In genomic region chr2:205656426-205656795, GRCh38 we compare ENCODE assay signal across 25 cellular contexts. TPM values are rescaled to one million over a fixed set of nuclear protein-coding genes. Genes with fewer than 3 reads are reported as not detected.
DNase-seq lines count a peak whose midpoint lies in the region; ATAC-seq and TF ChIP-seq lines count a peak whose summit lies in the region.
"Had no signal": no experiment of that assay in that cellular context is flagged by ENCODE, and none has a peak within 500 bp of the region (broad histone marks: within the 10 kb centered on the region; RNA-seq: fewer than 3 reads in every experiment).

No MANE protein-coding gene starts in this region.

- no peak for ATAC-seq in GM18502 (IDR thresholded peaks at IDR 0.05; ENCODE audit: poor library complexity, unreplicated experiment)
- ATAC-seq: Right ventricle myocardium inferior had no signal

- peaks cover 0 to 6% (median 0%) of the 10 kb centered on the region in 5 experiments for H3K9me3 Mint-ChIP-seq in brain
- H3K9me3 Mint-ChIP-seq in nephron, result no peaks in the 10 kb centered on the region

- TF ChIP-seq POLR2A in suprapubic skin (IDR thresholded peaks at IDR 0.05), result no peak

- peak overlapping the region in 3 of 5 experiments; percentile 57 to 88 (median 68) for H3K27ac Mint-ChIP-seq in brain
- peak overlapping the region in 2 of 3 experiments; percentile 23 to 40 for H3K27ac Mint-ChIP-seq in nephron
- H3K27ac Mint-ChIP-seq: CD4-positive, CD25-positive, alpha-beta regulatory T cell had no signal

- H3K4me1 ChIP-seq in suprapubic skin, result peaks cover 46% of the 10 kb centered on the region
- H3K4me1 ChIP-seq: HAP-1 had no signal

- TF ChIP-seq CTCF in brain (conservative IDR thresholded peaks at IDR 0.05), result no peak
- no peak for TF ChIP-seq CTCF in nephron (IDR thresholded peaks at IDR 0.05; ENCODE audit: unreplicated experiment in 3 of 3)
- no peak for TF ChIP-seq CTCF in suprapubic skin (IDR thresholded peaks at IDR 0.05)

- H3K4me3 Mint-ChIP-seq in brain (no peak overlapping the region), nephron (peak overlapping the region in 1 of 3 experiments; percentile 36)
- H3K4me3 Mint-ChIP-seq: CD4-positive, CD25-positive, alpha-beta regulatory T cell had no signal

- H3K4me1 Mint-ChIP-seq in brain (peaks cover 41% of the 10 kb centered on the region), nephron (peaks cover 41% of the 10 kb centered on the region)

- DNase-seq in NCI-H524 (lab: John Stamatoyannopoulos, UW) (peak; percentile 3 to 49), NCI-H524 treated with DMSO at 0.1 percent for 48 hours (lab: John Stamatoyannopoulos, UW) (no peak), suprapubic skin (ENCODE audit: low spot score in 2 of 2) (no peak), NCI-H2196 treated with DMSO at 0.1 percent for 48 hours (lab: John Stamatoyannopoulos, UW; ENCODE audit: unreplicated experiment) (no peak), germinal center (ENCODE audit: low spot score) (no peak)
- DNase-seq: CD4-positive, CD25-positive, alpha-beta regulatory T cell; DMS153; DND-41; GOT3; KG1; NCI-H1092; NCI-H1417 treated with DMSO at 0.1 percent for 48 hours; NCI-H1694 treated with DMSO at 0.1 percent for 48 hours; NCI-H2081 treated with DMSO at 0.1 percent for 48 hours; NCI-H2227 treated with DMSO at 0.1 percent for 48 hours; NCI-H510A; NCI-H774; PC-9 had no signal

- no peak for TF ChIP-seq EP300 in suprapubic skin (IDR thresholded peaks at IDR 0.05)

- no peaks in the 10 kb centered on the region for H3K27me3 ChIP-seq in suprapubic skin
- H3K27me3 ChIP-seq: BLaER1, SJSA1 had no signal

- WGBS in suprapubic skin, result 75% methylated on average over 6 of the region's 6 CpGs

- H3K9me3 ChIP-seq in suprapubic skin, result no peaks in the 10 kb centered on the region
- H3K9me3 ChIP-seq: BLaER1, HAP-1, SJSA1 had no signal

- no peak overlapping the region for H3K4me3 ChIP-seq in suprapubic skin
- H3K4me3 ChIP-seq: BLaER1, HAP-1, PC-9, SJSA1 had no signal

- no peaks in the 10 kb centered on the region for H3K27me3 Mint-ChIP-seq in brain
- H3K27me3 Mint-ChIP-seq in nephron (ENCODE audit: low read depth), result peaks cover 11% of the 10 kb centered on the region

- H3K27ac ChIP-seq in suprapubic skin, result peak overlapping the region; percentile 51
- H3K27ac ChIP-seq: BLaER1, PC-9, SJSA1 had no signal

- H3K36me3 ChIP-seq in suprapubic skin, result no peaks in the 10 kb centered on the region
- H3K36me3 ChIP-seq: BLaER1, HAP-1, SJSA1 had no signal

- H3K36me3 Mint-ChIP-seq in brain, result no peaks in the 10 kb centered on the region
- no peaks in the 10 kb centered on the region for H3K36me3 Mint-ChIP-seq in nephron (ENCODE audit: low read depth)
- H3K36me3 Mint-ChIP-seq: CD4-positive, CD25-positive, alpha-beta regulatory T cell had no signal

RNA-seq across cellular contexts. Expression of gene NRP2, which starts 25.9 kb away (rescaled TPM):
- polyA plus RNA-seq in brain (ENCODE audit: insufficient read depth, low read depth, low replicate concordance), result 10.2 TPM
- 1 to 10 TPM; 3.4 to 8.9 (median 6.6) TPM for total RNA-seq in suprapubic skin
- total RNA-seq: CD4-positive, CD25-positive, alpha-beta regulatory T cell had no signal

Comparison
In these comparisons a context has a peak if more than half of its experiments do, and no peak if none do; other contexts are left out.
1. DNase-seq: peak in NCI-H524 (2 of 2); none in NCI-H524 treated with DMSO at 0.1 percent for 48 hours (single experiment), suprapubic skin (0 of 2), NCI-H2196 treated with DMSO at 0.1 percent for 48 hours (single experiment) and germinal center (single experiment).